In genomic region chr2:104755026-104755856, GRCh38 we compare ENCODE assay signal across 13 cellular contexts.
DNase-seq lines count a peak whose midpoint lies in the region; ATAC-seq and TF ChIP-seq lines count a peak whose summit lies in the region.
"Had no signal": no experiment of that assay in that cellular context is flagged by ENCODE, and none has a peak within 500 bp of the region (broad histone marks: within the 10 kb centered on the region; RNA-seq: fewer than 3 reads in every experiment).

No MANE protein-coding gene starts in this region.

- no peak overlapping the region for H3K4me3 Mint-ChIP-seq in GM23338
- H3K4me3 Mint-ChIP-seq: effector memory CD8-positive, alpha-beta T cell had no signal

- peak overlapping the region; percentile 95 for H2AFZ ChIP-seq in GM23338

- no peaks in the 10 kb centered on the region for H3K79me2 ChIP-seq in GM23338 (replicated peaks; ENCODE audit: insufficient read depth)

- H3F3A ChIP-seq in GM23338 (replicated peaks; ENCODE audit: low read depth), result peaks cover 7% of the 10 kb centered on the region; the same call in 1 of the 2 replicates

- TF ChIP-seq CTCF in GM23338 (conservative IDR thresholded peaks at IDR 0.05; ENCODE audit: low read depth in 2 of 2), result no peak
- TF ChIP-seq CTCF in astrocyte of the spinal cord (IDR thresholded peaks at IDR 0.05; ENCODE audit: low read depth, low read length), result no peak
- no peak for TF ChIP-seq CTCF in right lobe of liver (IDR thresholded peaks at IDR 0.05)

- H3K4me1 ChIP-seq in GM23338 (ENCODE audit: insufficient read depth), result peaks cover 19% of the 10 kb centered on the region
- H3K4me1 ChIP-seq in right lobe of liver, result no peaks in the 10 kb centered on the region
- H3K4me1 ChIP-seq: heart left ventricle had no signal

- H3K27ac ChIP-seq in GM23338 (ENCODE audit: low read depth), result no peak overlapping the region
- H3K27ac ChIP-seq in right lobe of liver, result no peak overlapping the region
- peak overlapping the region; percentile 58 for H3K27ac ChIP-seq in temporal lobe (ENCODE audit: low read depth, low read length)
- H3K27ac ChIP-seq: heart left ventricle, RWPE1 had no signal

- peaks cover 13% of the 10 kb centered on the region for H3K27me3 Mint-ChIP-seq in GM23338 (ENCODE audit: insufficient read depth, low read depth, poor library complexity)

- WGBS in right lobe of liver (ENCODE audit: insufficient coverage, low coverage, low lambda C conversion rate, missing lambda C conversion rate), result 46% methylated on average over 12 of the region's 26 CpGs

- intact Hi-C loops in right lobe of liver (cut with DNase I), result no loop called here

- in situ Hi-C loops in astrocyte of the spinal cord (cut with HindIII; ENCODE audit: low sequenced_read_pairs), result no loop called here

- 0 out of 2 replicates have a peak, but pooled peaks cover 6% of the 10 kb centered on the region for H3K27me3 ChIP-seq in GM23338 (ENCODE audit: insufficient read depth)
- H3K27me3 ChIP-seq in right lobe of liver, result no peaks in the 10 kb centered on the region

- POLR2A ChIA-PET in HEK293T (lab: Yijun Ruan, JAX), result no interaction called here

- H3K4me2 ChIP-seq in GM23338, result no peak overlapping the region

- DNase-seq in GM23338 (ENCODE audit: low spot score), result peak; percentile 33
- peak; percentile 19 for DNase-seq in astrocyte of the spinal cord (ENCODE audit: low read depth, low spot score)
- no peak for DNase-seq in right lobe of liver
- DNase-seq in HEK293T (ENCODE audit: extremely low spot score), result no peak
- no peak for DNase-seq in NCI-H82 (lab: John Stamatoyannopoulos, UW)
- DNase-seq in iPS-NIHi7 (ENCODE audit: extremely low spot score), result no peak
- DNase-seq: DMS153; effector memory CD8-positive, alpha-beta T cell; Karpas-422; NCI-H510A had no signal

- ATAC-seq in GM23338, result no peak
- peak; percentile 28 to 39 (median 32) for ATAC-seq in right lobe of liver
- ATAC-seq: effector memory CD8-positive, alpha-beta T cell had no signal

- no peak for TF ChIP-seq POLR2A in right lobe of liver (IDR thresholded peaks at IDR 0.05)

- H3K9me3 ChIP-seq in right lobe of liver, result no peaks in the 10 kb centered on the region
- H3K9me3 ChIP-seq: heart left ventricle had no signal

- peaks cover 12% of the 10 kb centered on the region for H3K9me3 Mint-ChIP-seq in GM23338
- H3K9me3 Mint-ChIP-seq: effector memory CD8-positive, alpha-beta T cell had no signal

- H3K27ac Mint-ChIP-seq in GM23338, result no peak overlapping the region
- H3K27ac Mint-ChIP-seq: effector memory CD8-positive, alpha-beta T cell had no signal

- H3K36me3 ChIP-seq in GM23338 (ENCODE audit: insufficient read depth) (no peaks in the 10 kb centered on the region), right lobe of liver (no peaks in the 10 kb centered on the region)
- H3K36me3 ChIP-seq: heart left ventricle had no signal

- no peak overlapping the region for H3K4me3 ChIP-seq in GM23338
- no peak overlapping the region for H3K4me3 ChIP-seq in astrocyte of the spinal cord (ENCODE audit: low read depth, low read length)
- no peak overlapping the region for H3K4me3 ChIP-seq in right lobe of liver
- H3K4me3 ChIP-seq: heart left ventricle had no signal

- peaks cover 34% of the 10 kb centered on the region for H3K4me1 Mint-ChIP-seq in GM23338

- peaks cover 7% of the 10 kb centered on the region; the same call in 1 of the 2 replicates for H3K9me2 ChIP-seq in GM23338 (ENCODE audit: insufficient read depth)

- peaks cover 18% of the 10 kb centered on the region for H3K36me3 Mint-ChIP-seq in GM23338 (ENCODE audit: low read depth)

- H4K20me1 ChIP-seq in GM23338 (replicated peaks; ENCODE audit: insufficient read depth), result no peaks in the 10 kb centered on the region

- CTCF ChIA-PET in HEK293T (lab: Yijun Ruan, JAX), result no interaction called here

TF ChIP-seq in GM23338, 12 proteins besides CTCF, POLR2A, EP300 and RAD21 (continues in another document):
- TF ChIP-seq POLR2AphosphoS5 (IDR thresholded peaks at IDR 0.05; ENCODE audit: low read depth), result no peak
- no peak for TF ChIP-seq CREB1 (CRISPR knock-in tag; IDR thresholded peaks at IDR 0.05; ENCODE audit: low read depth)
- TF ChIP-seq NANOG (IDR thresholded peaks at IDR 0.05; ENCODE audit: borderline replicate concordance), result no peak

TF ChIP-seq in HEK293T, 16 proteins besides CTCF, POLR2A, EP300 and RAD21:
- TF ChIP-seq CTBP1 (IDR thresholded peaks at IDR 0.05; ENCODE audit: borderline replicate concordance), result no peak
- no peak for TF ChIP-seq FOXA1 (IDR thresholded peaks at IDR 0.05)
- no peak for TF ChIP-seq TARDBP (IDR thresholded peaks at IDR 0.05)
- no peak for TF ChIP-seq BHLHE40 (IDR thresholded peaks at IDR 0.05; ENCODE audit: borderline replicate concordance)

Comparison
In these comparisons a context has a peak if more than half of its experiments do, and no peak if none do; other contexts are left out.
1. DNase-seq: peak in GM23338 (single experiment) and astrocyte of the spinal cord (single experiment); none in right lobe of liver (0 of 3), HEK293T (single experiment), NCI-H82 (single experiment) and iPS-NIHi7 (single experiment).